ENCODE assay signal across 16 cellular contexts in the genomic region with DNA sequence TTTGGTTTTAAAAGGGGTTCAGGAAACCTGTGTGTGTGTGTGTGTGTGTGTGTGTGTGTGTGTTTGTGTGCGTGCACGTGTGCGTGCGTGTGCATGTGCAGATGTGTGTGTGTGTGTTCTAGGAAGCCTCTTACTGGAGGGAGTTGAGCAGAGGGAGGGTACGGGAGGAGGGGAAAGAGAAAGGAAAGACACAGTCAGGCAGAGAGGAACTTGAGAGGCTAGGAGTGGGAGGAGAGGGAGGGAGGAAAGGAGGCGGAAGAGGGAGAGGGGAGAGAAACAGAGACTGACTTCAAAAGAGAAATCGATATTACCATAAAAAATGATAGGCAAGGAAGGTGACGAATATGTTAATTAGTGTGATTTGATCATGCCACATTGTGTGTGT. TPM values are rescaled to one million over a fixed set of nuclear protein-coding genes. Genes with fewer than 3 reads are reported as not detected.
DNase-seq lines count a peak whose midpoint lies in the region; ATAC-seq, FAIRE-seq and TF ChIP-seq lines count a peak whose summit lies in the region.
"Had no signal": no experiment of that assay in that cellular context is flagged by ENCODE, and none has a peak within 500 bp of the region (broad histone marks: within the 10 kb centered on the region; RNA-seq: fewer than 3 reads in every experiment).

No MANE protein-coding gene starts in this region.

- TF ChIP-seq RAD21 in liver (IDR thresholded peaks at IDR 0.05) = peak in 1 of 2 donors; percentile 22

- H3K36me3 Mint-ChIP-seq in astrocyte (ENCODE audit: low read depth, unreplicated experiment) = peaks cover 2% of the 10 kb centered on the region
- H3K36me3 Mint-ChIP-seq: activated naive CD8-positive, alpha-beta T cell treated with anti-CD3 and anti-CD28 coated beads, Interleukin-2, amount 10 ng/mL, durations not matched to agents 7 days and 5 days had no signal

- no peak for FAIRE-seq in astrocyte (lab: Jason Lieb, UNC)
- FAIRE-seq: A204.1, D721Med had no signal

- H3K9ac ChIP-seq in HUES64 (ENCODE audit: low read depth, low read length) = no peak overlapping the region
- no peak overlapping the region for H3K9ac ChIP-seq in astrocyte (ENCODE audit: low read length)
- no peak overlapping the region for H3K9ac ChIP-seq in liver (ENCODE audit: low read depth in 1 of 2, low read length in 2 of 2)

- no peaks in the 10 kb centered on the region for H4K20me1 ChIP-seq in astrocyte (ENCODE audit: insufficient read depth, low read length)

- H3K27ac ChIP-seq in HUES64 (ENCODE audit: low read depth, low read length) (no peak overlapping the region), astrocyte (ENCODE audit: low read depth, low read length) (no peak overlapping the region), liver (ENCODE audit: low read depth in 1 of 2, low read length in 2 of 2) (peak overlapping the region; percentile 19 to 44)
- H3K27ac ChIP-seq: SK-N-MC had no signal

- no peaks in the 10 kb centered on the region for H3K79me2 ChIP-seq in astrocyte (ENCODE audit: insufficient read depth, low read length)

- H3K9me3 ChIP-seq in HUES64 (ENCODE audit: insufficient read depth, low read depth, low read length) (no peaks in the 10 kb centered on the region), astrocyte (ENCODE audit: insufficient read depth, low read depth, low read length) (no peaks in the 10 kb centered on the region), liver (ENCODE audit: control insufficient read depth in 4 of 4, low read length in 3 of 4) (no peaks in the 10 kb centered on the region)

- H3K27me3 ChIP-seq in HUES64 (ENCODE audit: insufficient read depth, low read length) (no peaks in the 10 kb centered on the region), astrocyte (ENCODE audit: insufficient read depth, low read length) (peaks cover 16% of the 10 kb centered on the region), liver (ENCODE audit: control insufficient read depth in 4 of 4, insufficient read depth in 4 of 4, low read length in 3 of 4) (no peaks in the 10 kb centered on the region)

- 39% methylated on average over 8 of the region's 8 CpGs for WGBS in HUES64
- 35% methylated on average over 8 of the region's 8 CpGs for WGBS in liver
- 11 to 17% methylated on average over 8 of the region's 8 CpGs for WGBS in lower leg skin, 2 donors

- peak overlapping the region; percentile 28 for H3K4me2 ChIP-seq in astrocyte (ENCODE audit: low read length)

- ATAC-seq in GM21717 (IDR thresholded peaks at IDR 0.05; ENCODE audit: unreplicated experiment) (no peak), HG03520 (IDR thresholded peaks at IDR 0.05; ENCODE audit: unreplicated experiment) (no peak)
- ATAC-seq: right cardiac atrium had no signal

- H3K4me3 ChIP-seq in HUES64 (ENCODE audit: low read length) (peak overlapping the region; percentile 34), astrocyte (ENCODE audit: insufficient read depth, low read depth, low read length) (no peak overlapping the region), liver (ENCODE audit: low read depth in 1 of 3, low read length in 3 of 3) (no peak overlapping the region), lower leg skin (ENCODE audit: low read depth, poor library complexity, severe bottlenecking) (no peak overlapping the region)
- H3K4me3 ChIP-seq: SK-N-MC had no signal

- H2AFZ ChIP-seq in astrocyte (ENCODE audit: low read depth, low read length) = no peak overlapping the region

- no peak overlapping the region for H3K27ac Mint-ChIP-seq in astrocyte (ENCODE audit: unreplicated experiment)
- H3K27ac Mint-ChIP-seq: activated naive CD8-positive, alpha-beta T cell treated with anti-CD3 and anti-CD28 coated beads, Interleukin-2, amount 10 ng/mL, durations not matched to agents 7 days and 5 days had no signal

- H3K4me1 ChIP-seq in HUES64 (ENCODE audit: insufficient read depth, low read length) (peaks cover 7% of the 10 kb centered on the region; the same call in 1 of the 2 replicates), astrocyte (ENCODE audit: insufficient read depth, low read length) (no peaks in the 10 kb centered on the region), liver (ENCODE audit: control insufficient read depth in 4 of 4, insufficient read depth in 4 of 4, low read length in 3 of 4) (peaks cover 5 to 26% (median 18%) of the 10 kb centered on the region in 4 donors)

- peaks cover 8% of the 10 kb centered on the region for H3K4me1 Mint-ChIP-seq in astrocyte (ENCODE audit: low read depth, unreplicated experiment)

- TF ChIP-seq CTCF in astrocyte (IDR thresholded peaks at IDR 0.05; ENCODE audit: insufficient read depth, low read depth, low read length) (no peak), liver (IDR thresholded peaks at IDR 0.05; ENCODE audit: low read depth, low read length, missing input control) (no peak), lower leg skin (IDR thresholded peaks at IDR 0.05) (no peak)

- no peak overlapping the region for H3K4me3 Mint-ChIP-seq in astrocyte (ENCODE audit: unreplicated experiment)
- H3K4me3 Mint-ChIP-seq: activated naive CD8-positive, alpha-beta T cell treated with anti-CD3 and anti-CD28 coated beads, Interleukin-2, amount 10 ng/mL, durations not matched to agents 7 days and 5 days had no signal

- H3K36me3 ChIP-seq in HUES64 (ENCODE audit: insufficient read depth, low read length) (no peaks in the 10 kb centered on the region), astrocyte (ENCODE audit: insufficient read depth, low read length) (no peaks in the 10 kb centered on the region), liver (ENCODE audit: control insufficient read depth in 4 of 4, insufficient read depth in 3 of 4, low read depth in 1 of 4, low read length in 3 of 4) (no peaks in the 10 kb centered on the region)

- H3K27me3 Mint-ChIP-seq in astrocyte (ENCODE audit: low read depth, unreplicated experiment) = peaks cover 81% of the 10 kb centered on the region

- intact Hi-C loops in lower leg skin (cut with DNase I; ENCODE audit: low total_unique reads) = no loop called here

- no peak for TF ChIP-seq POLR2A in lower leg skin (IDR thresholded peaks at IDR 0.05)

- DNase-seq in NCI-H1092 treated with DMSO at 0.1 percent for 48 hours (lab: John Stamatoyannopoulos, UW) = peak; percentile 9
- DNase-seq in NCI-H1092 (lab: John Stamatoyannopoulos, UW) = no peak
- peak; percentile 1 for DNase-seq in astrocyte (ENCODE audit: low read depth)
- no peak for DNase-seq in lower leg skin (ENCODE audit: low spot score in 2 of 2)
- DNase-seq: activated CD4-positive, alpha-beta T cell treated with anti-CD3 and anti-CD28 coated beads for 4 hours; activated naive CD8-positive, alpha-beta T cell treated with anti-CD3 and anti-CD28 coated beads, Interleukin-2, amount 10 ng/mL, durations not matched to agents 7 days and 5 days; effector CD4-positive, alpha-beta T cell; midbrain; right cardiac atrium had no signal

- peaks cover 1% of the 10 kb centered on the region for H3K9me3 Mint-ChIP-seq in astrocyte (ENCODE audit: unreplicated experiment)
- H3K9me3 Mint-ChIP-seq: activated naive CD8-positive, alpha-beta T cell treated with anti-CD3 and anti-CD28 coated beads, Interleukin-2, amount 10 ng/mL, durations not matched to agents 7 days and 5 days had no signal

TF ChIP-seq in liver, 16 proteins besides CTCF, POLR2A, EP300 and RAD21:
- peak; percentile 18 for TF ChIP-seq SP1 (IDR thresholded peaks at IDR 0.05)
- TF ChIP-seq NR2F2 (IDR thresholded peaks at IDR 0.05) = no peak

RNA-seq across cellular contexts. Expression of gene ATP2B2, which starts 34.1 kb away (rescaled TPM):
- 0.15 TPM for polyA plus RNA-seq in HUES64 (2013, experiment 1 of 2)
- 0.32 TPM for polyA plus RNA-seq in HUES64 (2013, experiment 2 of 2)
- total RNA-seq in astrocyte = 0.05 TPM in 1 of 2 replicates, not detected in the other
- total RNA-seq in liver = 10 to 100 TPM; 26.8 to 27.8 TPM
- polyA plus RNA-seq in liver = 10 to 100 TPM; 10.4 to 14.6 TPM
- total RNA-seq in lower leg skin = under 1 TPM in 3 of 4 donors, not detected in 1; 0.12 to 0.45 (median 0.19) TPM
- total RNA-seq: activated naive CD8-positive, alpha-beta T cell treated with anti-CD3 and anti-CD28 coated beads, Interleukin-2, amount 10 ng/mL, durations not matched to agents 7 days and 5 days had no signal

Comparison
In these comparisons a context has a peak if more than half of its experiments do, and no peak if none do; other contexts are left out.
1. DNase-seq: peak in NCI-H1092 treated with DMSO at 0.1 percent for 48 hours (single experiment) and astrocyte (single experiment); none in NCI-H1092 (single experiment) and lower leg skin (0 of 2).
2. H3K27ac ChIP-seq: peak in liver (2 of 2); none in HUES64 (single experiment) and astrocyte (single experiment).
3. RNA of gene ATP2B2, which starts 34.1 kb away (total RNA-seq): 26.8 to 27.8 TPM in liver; 0.12 to 0.45 TPM in lower leg skin and 0.05 TPM in astrocyte; every median in the first group is over 10 times any median in the second.